9 cellular contexts compared by ENCODE assay signal in genomic region chr22:42719133-42719532, GRCh38. TPM values are rescaled to one million over a fixed set of nuclear protein-coding genes. Genes with fewer than 3 reads are reported as not detected.
DNase-seq lines count a peak whose midpoint lies in the region; ATAC-seq, FAIRE-seq and TF ChIP-seq lines count a peak whose summit lies in the region.
"Had no signal": no experiment of that assay in that cellular context is flagged by ENCODE, and none has a peak within 500 bp of the region (broad histone marks: within the 10 kb centered on the region; RNA-seq: fewer than 3 reads in every experiment).

No MANE protein-coding gene starts in this region.

- POLR2A ChIA-PET in activated CD8-positive, alpha-beta T cell treated with anti-CD3 and anti-CD28 coated beads for 36 hours (lab: Charles Lee), result interaction anchor here (1.1 kb wide), 1 partner anchor 19 kb away, joined by 3 read pairs; no protein-coding TSS in a partner anchor

- CTCF ChIA-PET in activated CD8-positive, alpha-beta T cell treated with anti-CD3 and anti-CD28 coated beads for 36 hours (lab: Charles Lee), result no interaction called here

- H3K4me1 Mint-ChIP-seq in activated CD8-positive, alpha-beta T cell treated with anti-CD3 and anti-CD28 coated beads for 36 hours (ENCODE audit: low read depth), result peaks cover 17% of the 10 kb centered on the region

- FAIRE-seq in GM18507 (lab: Jason Lieb, UNC), result peak; percentile 63

- H3K27me3 ChIP-seq in skeletal muscle tissue (ENCODE audit: control insufficient read depth in 3 of 3, insufficient read depth in 3 of 3, low read length in 3 of 3), result no peaks in the 10 kb centered on the region

- H3K27ac Mint-ChIP-seq in activated CD8-positive, alpha-beta T cell treated with anti-CD3 and anti-CD28 coated beads for 36 hours, result no peak overlapping the region

- H3K9ac ChIP-seq in skeletal muscle tissue (ENCODE audit: low read depth in 1 of 3, low read length in 3 of 3), result peak overlapping the region; percentile 80 to 88 (median 83)

- no peaks in the 10 kb centered on the region for H3K9me3 Mint-ChIP-seq in activated CD8-positive, alpha-beta T cell treated with anti-CD3 and anti-CD28 coated beads for 36 hours

- intact Hi-C loops in activated CD8-positive, alpha-beta T cell treated with anti-CD3 and anti-CD28 coated beads for 36 hours (cut with micrococcal nuclease), result no loop called here
- intact Hi-C loops in left cardiac atrium (cut with DNase I), result loop anchor here in 1 of 2 donors (10.0 kb wide), 1 partner anchor 56 kb away; no protein-coding TSS in a partner anchor

- no peaks in the 10 kb centered on the region for H3K9me3 ChIP-seq in skeletal muscle tissue (ENCODE audit: control insufficient read depth in 3 of 3, low read length in 3 of 3)

- peaks cover 0 to 2% (median 2%) of the 10 kb centered on the region in 3 donors for H3K36me3 ChIP-seq in skeletal muscle tissue (ENCODE audit: control insufficient read depth in 3 of 3, insufficient read depth in 3 of 3, low read length in 3 of 3)

- DNase-seq in GM18507 (ENCODE audit: extremely low spot score, insufficient read length, low read depth), result no peak
- DNase-seq in activated CD8-positive, alpha-beta T cell treated with anti-CD3 and anti-CD28 coated beads for 36 hours, result no peak
- peak; percentile 41 for DNase-seq in left cardiac atrium
- no peak for DNase-seq in foreskin melanocyte
- no peak for DNase-seq in stimulated activated CD4-positive, alpha-beta T cell treated with anti-CD3 and anti-CD28 coated beads, Interleukin-4, amount 100 ng/mL, for 4 hours
- DNase-seq in SKM-1 (lab: John Stamatoyannopoulos, UW; ENCODE audit: unreplicated experiment), result no peak

- peak overlapping the region; percentile 77 for H3K27ac ChIP-seq in skeletal muscle tissue (ENCODE audit: low read depth, low read length)

- H3K4me1 ChIP-seq in skeletal muscle tissue (ENCODE audit: control insufficient read depth in 3 of 3, insufficient read depth in 3 of 3, low read length in 3 of 3), result peaks cover 25 to 42% (median 29%) of the 10 kb centered on the region in 3 donors

- H3K36me3 Mint-ChIP-seq in activated CD8-positive, alpha-beta T cell treated with anti-CD3 and anti-CD28 coated beads for 36 hours (ENCODE audit: low read depth), result no peaks in the 10 kb centered on the region

- no peak for TF ChIP-seq CTCF in activated CD8-positive, alpha-beta T cell treated with anti-CD3 and anti-CD28 coated beads for 36 hours (IDR thresholded peaks at IDR 0.05)

- H3K27me3 Mint-ChIP-seq in activated CD8-positive, alpha-beta T cell treated with anti-CD3 and anti-CD28 coated beads for 36 hours, result peaks cover 54% of the 10 kb centered on the region

- ATAC-seq in activated CD8-positive, alpha-beta T cell treated with anti-CD3 and anti-CD28 coated beads for 36 hours, result no peak
- ATAC-seq in left cardiac atrium, result peak; percentile 17 to 67
- ATAC-seq in GM21390 (IDR thresholded peaks at IDR 0.05; ENCODE audit: unreplicated experiment), result no peak

- H3K4me3 Mint-ChIP-seq in activated CD8-positive, alpha-beta T cell treated with anti-CD3 and anti-CD28 coated beads for 36 hours, result peak overlapping the region; percentile 4

- H3K4me3 ChIP-seq in skeletal muscle tissue (ENCODE audit: low read length in 3 of 3), result peak overlapping the region; percentile 69 to 80 (median 79)

RNA-seq across cellular contexts. Expression of gene A4GALT, which starts 1.5 kb away (rescaled TPM):
- total RNA-seq in activated CD8-positive, alpha-beta T cell treated with anti-CD3 and anti-CD28 coated beads for 36 hours, result under 1 TPM; 0.20 to 0.38 TPM
- total RNA-seq in left cardiac atrium, result 100 to 1,000 TPM in 1 of 2 donors, 10 to 100 TPM in 1; 56.0 to 108 TPM
- 18.3 TPM for total RNA-seq in skeletal muscle tissue
- total RNA-seq: SK-MEL-5 had no signal

Comparison
In these comparisons a context has a peak if more than half of its experiments do, and no peak if none do; other contexts are left out.
1. ATAC-seq: peak in left cardiac atrium (2 of 2); none in activated CD8-positive, alpha-beta T cell treated with anti-CD3 and anti-CD28 coated beads for 36 hours (single experiment) and GM21390 (single experiment).
2. RNA of gene A4GALT, which starts 1.5 kb away (total RNA-seq): 56.0 to 108 TPM in left cardiac atrium and 18.3 TPM in skeletal muscle tissue (single experiment); 0.20 to 0.38 TPM in activated CD8-positive, alpha-beta T cell treated with anti-CD3 and anti-CD28 coated beads for 36 hours; every median in the first group is over 10 times any median in the second.